Comparison of ENCODE assay signal across 23 cellular contexts in genomic region chr20:63293456-63293855, GRCh38. TPM values are rescaled to one million over a fixed set of nuclear protein-coding genes. Genes with fewer than 3 reads are reported as not detected.
A peak's percentile ranks its signal among the peaks of the same experiment; 100 is the strongest.
DNase-seq lines count a peak whose midpoint lies in the region; ATAC-seq, FAIRE-seq and TF ChIP-seq lines count a peak whose summit lies in the region.
"Had no signal": no experiment of that assay in that cellular context is flagged by ENCODE, and none has a peak within 500 bp of the region (broad histone marks: within the 10 kb centered on the region; RNA-seq: fewer than 3 reads in every experiment).

No MANE protein-coding gene starts in this region.

- intact Hi-C loops in right cardiac atrium (cut with DNase I), result no loop called here
- intact Hi-C loops in K562 (cut with micrococcal nuclease), result loop anchor here (5.0 kb wide), 1 partner anchor 66 kb away; no protein-coding TSS in a partner anchor

- H3K4me1 ChIP-seq in right cardiac atrium (ENCODE audit: control insufficient read depth, insufficient read depth, low read length) (no peaks in the 10 kb centered on the region), right atrium auricular region (peaks cover 0 to 13% of the 10 kb centered on the region in 2 donors), K562 (replicated peaks in 1 of 2; ENCODE audit: control insufficient read depth in 2 of 2, insufficient read depth in 2 of 2, low read length in 2 of 2) (peaks cover 0 to 79% of the 10 kb centered on the region in 2 experiments; a peak in 2 of 5 replicates)

- 50% methylated on average over 11 of the region's 11 CpGs for WGBS in right cardiac atrium
- WGBS in K562 (ENCODE audit: insufficient coverage, low coverage, missing lambda C conversion rate), result 46% methylated on average over 7 of the region's 11 CpGs

- no peak overlapping the region for H3K4me3 ChIP-seq in right cardiac atrium (ENCODE audit: low read length)
- H3K4me3 ChIP-seq in right atrium auricular region, result no peak overlapping the region
- no peak overlapping the region for H3K4me3 ChIP-seq in K562

- H3K36me3 ChIP-seq in right atrium auricular region (peaks cover 9% of the 10 kb centered on the region), K562 (ENCODE audit: control insufficient read depth, insufficient read depth, low read length) (peaks cover 14% of the 10 kb centered on the region; the same call in 1 of the 3 replicates)

- FAIRE-seq in K562 (lab: Jason Lieb, UNC), result no peak
- FAIRE-seq: G401.6, GM12891, GM19239 had no signal

- no peaks in the 10 kb centered on the region for H3K79me2 ChIP-seq in K562 (ENCODE audit: control insufficient read depth, insufficient read depth, low read length)

- TF ChIP-seq CTCF in right atrium auricular region (IDR thresholded peaks at IDR 0.05) (no peak), K562 (IDR thresholded peaks at IDR 0.05 in 2 of 3, conservative IDR thresholded peaks at IDR 0.05 in 1 of 3; ENCODE audit: insufficient read depth in 2 of 3, low read depth in 1 of 3, low read length in 3 of 3) (no peak), endothelial cell (IDR thresholded peaks at IDR 0.05; ENCODE audit: unreplicated experiment) (no peak)

- in situ Hi-C loops in K562 (cut with MboI), result no loop called here

- H3K27me3 ChIP-seq in right cardiac atrium (ENCODE audit: control insufficient read depth, insufficient read depth) (no peaks in the 10 kb centered on the region), right atrium auricular region (peaks cover 4 to 26% of the 10 kb centered on the region in 2 donors), K562 (ENCODE audit: control insufficient read depth in 2 of 2, insufficient read depth in 2 of 2, low read length in 2 of 2) (peaks cover 12 to 29% of the 10 kb centered on the region in 2 experiments; a peak in 4 of 5 replicates)

- H3K4me3 Mint-ChIP-seq in endothelial cell (ENCODE audit: unreplicated experiment), result no peak overlapping the region
- H3K4me3 Mint-ChIP-seq: CD8-positive, alpha-beta memory T cell; HFFc6 had no signal

- H3K4me2 ChIP-seq in K562 (ENCODE audit: insufficient read depth, low read length), result no peak overlapping the region

- no peak for TF ChIP-seq RAD21 in K562 (CRISPR knock-in tag; conservative IDR thresholded peaks at IDR 0.05 in 1 of 2, IDR thresholded peaks at IDR 0.05 in 1 of 2)

- BruUV-seq in K562 (replicated peaks; lab: Mats Ljungman, UMichigan), result no TSS peak

- no peak for ATAC-seq in right cardiac atrium
- no peak for ATAC-seq in K562

- POLR2A ChIA-PET in K562 (lab: Yijun Ruan, JAX), result interaction anchor here (5.7 kb wide), 1 partner anchor 12 kb away, joined by 28 read pairs; no protein-coding TSS in a partner anchor

- CTCF ChIA-PET in K562 (lab: Yijun Ruan, JAX; ENCODE audit: low intra/inter-chr PET ratio), result no interaction called here

- H3K9me3 Mint-ChIP-seq in endothelial cell (ENCODE audit: unreplicated experiment), result no peaks in the 10 kb centered on the region
- H3K9me3 Mint-ChIP-seq: CD8-positive, alpha-beta memory T cell; HFFc6 had no signal

- H3K9me3 ChIP-seq in right cardiac atrium (ENCODE audit: control insufficient read depth, low read length), result no peaks in the 10 kb centered on the region
- H3K9me3 ChIP-seq in right atrium auricular region, result no peaks in the 10 kb centered on the region
- H3K9me3 ChIP-seq in K562 (replicated peaks; ENCODE audit: control insufficient read depth, insufficient read depth, low read depth, low read length), result no peaks in the 10 kb centered on the region
- H3K9me3 ChIP-seq: Caco-2 had no signal

- no peaks in the 10 kb centered on the region for H3K4me1 Mint-ChIP-seq in endothelial cell (ENCODE audit: unreplicated experiment)

- TF ChIP-seq EP300 in K562 (IDR thresholded peaks at IDR 0.05; ENCODE audit: low read length), result no peak

- peaks cover 37% of the 10 kb centered on the region for H4K20me1 ChIP-seq in K562 (replicated peaks; ENCODE audit: control insufficient read depth, insufficient read depth, low read length)

- no peak overlapping the region for H2AFZ ChIP-seq in K562 (ENCODE audit: low read depth, low read length)

- H3K27me3 Mint-ChIP-seq in endothelial cell (ENCODE audit: unreplicated experiment), result no peaks in the 10 kb centered on the region

- no peaks in the 10 kb centered on the region for H3K36me3 Mint-ChIP-seq in endothelial cell (ENCODE audit: low read depth, unreplicated experiment)

- peaks cover 10% of the 10 kb centered on the region for H3K9me1 ChIP-seq in K562 (ENCODE audit: control insufficient read depth, insufficient read depth, low read length)

- DNase-seq in DMS53 (lab: John Stamatoyannopoulos, UW), result peak; percentile 40
- DNase-seq in DMS53 treated with DMSO at 0.1 percent for 48 hours (lab: John Stamatoyannopoulos, UW; ENCODE audit: unreplicated experiment), result no peak
- DNase-seq in right cardiac atrium, result peak; percentile 11 to 46 (median 33)
- no peak for DNase-seq in right atrium auricular region (ENCODE audit: low spot score)
- DNase-seq in K562 (ENCODE audit: extremely low read depth in 1 of 4, low spot score in 3 of 4), result no peak
- DNase-seq in endothelial cell (ENCODE audit: low spot score), result no peak
- DNase-seq in DMS153 treated with DMSO at 0.1 percent for 48 hours (lab: John Stamatoyannopoulos, UW; ENCODE audit: unreplicated experiment), result no peak
- no peak for DNase-seq in activated effector memory CD4-positive, alpha-beta T cell treated with anti-CD3 and anti-CD28 coated beads, Interleukin-2, amount 50 U/mL, for 16 hours
- DNase-seq: Caco-2; CD8-positive, alpha-beta memory T cell; DMS79; EL; GOT3; HCEC 1CT; HFFc6; KBM-7 had no signal

- H3K27ac ChIP-seq in right cardiac atrium (ENCODE audit: low read length) (no peak overlapping the region), right atrium auricular region (no peak overlapping the region), K562 (ENCODE audit: extremely low read depth, low read depth, low read length) (no peak overlapping the region)
- H3K27ac ChIP-seq: 22Rv1, HL-60 had no signal

- H3K9ac ChIP-seq in K562 (ENCODE audit: insufficient read depth in 1 of 2, low read depth in 2 of 2, low read length in 2 of 2), result no peak overlapping the region

- no peak for TF ChIP-seq POLR2A in K562 (conservative IDR thresholded peaks at IDR 0.05)

- no peak overlapping the region for H3K27ac Mint-ChIP-seq in endothelial cell (ENCODE audit: unreplicated experiment)
- H3K27ac Mint-ChIP-seq: HFFc6 had no signal

RNA-seq across cellular contexts. Expression of gene COL20A1, which starts 0.5 kb away (rescaled TPM):
- total RNA-seq in right cardiac atrium, result not detected
- not detected for polyA plus RNA-seq in right cardiac atrium
- total RNA-seq in right atrium auricular region, result not detected
- 0.12 and 0.19 TPM in 2 replicates for total RNA-seq in K562 (2011; cell fraction: chromatin; rRNA removed; ENCODE audit: low replicate concordance)
- total RNA-seq in K562 (2011; cell fraction: nucleolus; rRNA removed), result 0.26 and 0.33 TPM in 2 replicates
- 0.15 TPM in 1 of 2 replicates, not detected in the other for total RNA-seq in K562 (2011; cell fraction: nucleoplasm; rRNA removed)
- not detected in 2 replicates for total RNA-seq in K562 (2014; rRNA removed)
- not detected in 2 replicates for total RNA-seq in K562 (2014; rRNA removed; fragmentation: Illumina TruSeq; extraction: Trizol)
- total RNA-seq in K562 (2015; rRNA removed; fragmentation: Illumina TruSeq; extraction: Trizol), result not detected in 2 replicates
- not detected in 2 replicates for total RNA-seq in K562 (2021)
- polyA plus RNA-seq in K562 (2011; rRNA removed), result not detected in 2 replicates
- under 0.01 TPM in 1 of 2 replicates, not detected in the other for polyA plus RNA-seq in K562 (2011; cell fraction: cytosol; rRNA removed)
- polyA plus RNA-seq in K562 (2011; cell fraction: nucleus; rRNA removed), result 0.06 and 0.26 TPM in 2 replicates
- 0.06 TPM in 1 of 2 replicates, not detected in the other for polyA plus RNA-seq in K562 (2012)
- polyA plus RNA-seq in K562 (2014; fragmentation: Illumina TruSeq; extraction: Trizol), result not detected in 2 replicates
- not detected for polyA plus RNA-seq in K562 (2014; fragmentation: Nextera tagmentation; extraction: Ambion mirVana)
- polyA plus RNA-seq in K562 (2014; rRNA removed), result not detected in 2 replicates
- not detected in 2 replicates for polyA minus RNA-seq in K562 (2011; rRNA and poly(A)+ RNA removed)
- not detected in 2 replicates for polyA minus RNA-seq in K562 (2011; cell fraction: cytosol; rRNA and poly(A)+ RNA removed)
- polyA minus RNA-seq in K562 (2011; cell fraction: nucleus; rRNA and poly(A)+ RNA removed), result not detected in 2 replicates
- total RNA-seq in endothelial cell (ENCODE audit: unreplicated experiment), result not detected
- total RNA-seq: A673 had no signal
- polyA plus RNA-seq: BJ; CD8-positive, alpha-beta memory T cell had no signal

RNA-seq across cellular contexts. Expression of gene ARFGAP1, which starts 20.8 kb away (rescaled TPM):
- total RNA-seq in right cardiac atrium, result 10 to 100 TPM; 39.5 to 50.7 (median 41.7) TPM
- 36.9 TPM for polyA plus RNA-seq in right cardiac atrium
- 10 to 100 TPM; 19.1 to 20.7 TPM for total RNA-seq in right atrium auricular region
- total RNA-seq in K562 (2011; cell fraction: chromatin; rRNA removed; ENCODE audit: low replicate concordance), result 379 and 853 TPM in 2 replicates
- total RNA-seq in K562 (2011; cell fraction: nucleolus; rRNA removed), result 493 and 502 TPM in 2 replicates
- 305 and 355 TPM in 2 replicates for total RNA-seq in K562 (2011; cell fraction: nucleoplasm; rRNA removed)
- 42.4 and 44.3 TPM in 2 replicates for total RNA-seq in K562 (2014; rRNA removed)
- 15.7 and 17.6 TPM in 2 replicates for total RNA-seq in K562 (2014; rRNA removed; fragmentation: Illumina TruSeq; extraction: Trizol)
- total RNA-seq in K562 (2015; rRNA removed; fragmentation: Illumina TruSeq; extraction: Trizol), result 33.5 and 33.9 TPM in 2 replicates
- 85.3 and 102 TPM in 2 replicates for total RNA-seq in K562 (2021)
- polyA plus RNA-seq in K562 (2011; rRNA removed), result 39.1 and 89.8 TPM in 2 replicates
- polyA plus RNA-seq in K562 (2011; cell fraction: cytosol; rRNA removed), result 59.1 and 89.5 TPM in 2 replicates
- 848 and 934 TPM in 2 replicates for polyA plus RNA-seq in K562 (2011; cell fraction: nucleus; rRNA removed)
- 64.7 and 85.4 TPM in 2 replicates for polyA plus RNA-seq in K562 (2012)
- 24.9 and 45.2 TPM in 2 replicates for polyA plus RNA-seq in K562 (2014; fragmentation: Illumina TruSeq; extraction: Trizol)
- under 1 TPM; 0.53 to 0.95 TPM for polyA plus RNA-seq in K562 (2014; fragmentation: Nextera tagmentation; extraction: Ambion mirVana)
- polyA plus RNA-seq in K562 (2014; rRNA removed), result 54.4 and 73.2 TPM in 2 replicates
- polyA minus RNA-seq in K562 (2011; rRNA and poly(A)+ RNA removed), result 24.6 and 29.9 TPM in 2 replicates
- 33.3 and 40.3 TPM in 2 replicates for polyA minus RNA-seq in K562 (2011; cell fraction: cytosol; rRNA and poly(A)+ RNA removed)
- polyA minus RNA-seq in K562 (2011; cell fraction: nucleus; rRNA and poly(A)+ RNA removed), result 103 and 183 TPM in 2 replicates
- 106 TPM for total RNA-seq in endothelial cell (ENCODE audit: unreplicated experiment)

RNA-seq across cellular contexts. Expression of gene NKAIN4, which starts 39.2 kb away (rescaled TPM):
- total RNA-seq in right cardiac atrium (not detected), right atrium auricular region (not detected), K562 (2014; rRNA removed) (not detected in 2 replicates), K562 (2014; rRNA removed; fragmentation: Illumina TruSeq; extraction: Trizol) (not detected in 2 replicates), K562 (2015; rRNA removed; fragmentation: Illumina TruSeq; extraction: Trizol) (not detected in 2 replicates), K562 (2021) (not detected in 2 replicates), endothelial cell (ENCODE audit: unreplicated experiment) (3.3 TPM)
- polyA plus RNA-seq in right cardiac atrium (not detected), K562 (2011; rRNA removed) (not detected in 2 replicates), K562 (2014; fragmentation: Illumina TruSeq; extraction: Trizol) (not detected in 2 replicates), K562 (2014; fragmentation: Nextera tagmentation; extraction: Ambion mirVana) (not detected), K562 (2014; rRNA removed) (not detected in 2 replicates)
- not detected in 2 replicates for total RNA-seq in K562 (2011; cell fraction: chromatin; rRNA removed; ENCODE audit: low replicate concordance)
- not detected in 2 replicates for total RNA-seq in K562 (2011; cell fraction: nucleolus; rRNA removed)
- total RNA-seq in K562 (2011; cell fraction: nucleoplasm; rRNA removed), result not detected in 2 replicates
- polyA plus RNA-seq in K562 (2011; cell fraction: cytosol; rRNA removed), result not detected in 2 replicates
- polyA plus RNA-seq in K562 (2011; cell fraction: nucleus; rRNA removed), result not detected in 2 replicates
- not detected in 2 replicates for polyA plus RNA-seq in K562 (2012)
- polyA minus RNA-seq in K562 (2011; rRNA and poly(A)+ RNA removed), result not detected in 2 replicates
- polyA minus RNA-seq in K562 (2011; cell fraction: cytosol; rRNA and poly(A)+ RNA removed), result not detected in 2 replicates
- not detected in 2 replicates for polyA minus RNA-seq in K562 (2011; cell fraction: nucleus; rRNA and poly(A)+ RNA removed)
- total RNA-seq: A673; CD8-positive, alpha-beta memory T cell; HFFc6 had no signal
- polyA plus RNA-seq: BJ; CD8-positive, alpha-beta memory T cell had no signal

RNA-seq across cellular contexts. Expression of gene BIRC7, which starts 57.8 kb away (rescaled TPM):
- total RNA-seq in right cardiac atrium (not detected), right atrium auricular region (not detected), K562 (2014; rRNA removed) (not detected in 2 replicates), K562 (2014; rRNA removed; fragmentation: Illumina TruSeq; extraction: Trizol) (not detected in 2 replicates), K562 (2015; rRNA removed; fragmentation: Illumina TruSeq; extraction: Trizol) (0.14 TPM in 1 of 2 replicates, not detected in the other), K562 (2021) (0.18 and 0.27 TPM in 2 replicates), endothelial cell (ENCODE audit: unreplicated experiment) (not detected)
- polyA plus RNA-seq in right cardiac atrium (not detected), K562 (2011; rRNA removed) (0.14 and 0.24 TPM in 2 replicates), K562 (2014; fragmentation: Illumina TruSeq; extraction: Trizol) (not detected in 2 replicates), K562 (2014; fragmentation: Nextera tagmentation; extraction: Ambion mirVana) (not detected), K562 (2014; rRNA removed) (0.16 and 0.19 TPM in 2 replicates)
- total RNA-seq in K562 (2011; cell fraction: chromatin; rRNA removed; ENCODE audit: low replicate concordance), result 0.51 and 0.74 TPM in 2 replicates
- total RNA-seq in K562 (2011; cell fraction: nucleolus; rRNA removed), result 1.3 and 1.4 TPM in 2 replicates
- 0.46 and 0.88 TPM in 2 replicates for total RNA-seq in K562 (2011; cell fraction: nucleoplasm; rRNA removed)
- 0.12 and 0.88 TPM in 2 replicates for polyA plus RNA-seq in K562 (2011; cell fraction: cytosol; rRNA removed)
- polyA plus RNA-seq in K562 (2011; cell fraction: nucleus; rRNA removed), result 1.5 and 2.8 TPM in 2 replicates
- 0.18 and 0.68 TPM in 2 replicates for polyA plus RNA-seq in K562 (2012)
- not detected in 2 replicates for polyA minus RNA-seq in K562 (2011; rRNA and poly(A)+ RNA removed)
- not detected in 2 replicates for polyA minus RNA-seq in K562 (2011; cell fraction: cytosol; rRNA and poly(A)+ RNA removed)
- 0.44 and 0.81 TPM in 2 replicates for polyA minus RNA-seq in K562 (2011; cell fraction: nucleus; rRNA and poly(A)+ RNA removed)
- total RNA-seq: A673; CD8-positive, alpha-beta memory T cell; HFFc6 had no signal
- polyA plus RNA-seq: BJ; CD8-positive, alpha-beta memory T cell had no signal

Comparison
In these comparisons a context has a peak if more than half of its experiments do, and no peak if none do; other contexts are left out.
1. DNase-seq: peak in DMS53 (single experiment) and right cardiac atrium (3 of 3); none in DMS53 treated with DMSO at 0.1 percent for 48 hours (single experiment), right atrium auricular region (single experiment), K562 (0 of 4), endothelial cell (single experiment), DMS153 treated with DMSO at 0.1 percent for 48 hours (single experiment) and activated effector memory CD4-positive, alpha-beta T cell treated with anti-CD3 and anti-CD28 coated beads, Interleukin-2, amount 50 U/mL, for 16 hours (single experiment).